17 cellular contexts compared by ENCODE assay signal in the genomic region with DNA sequence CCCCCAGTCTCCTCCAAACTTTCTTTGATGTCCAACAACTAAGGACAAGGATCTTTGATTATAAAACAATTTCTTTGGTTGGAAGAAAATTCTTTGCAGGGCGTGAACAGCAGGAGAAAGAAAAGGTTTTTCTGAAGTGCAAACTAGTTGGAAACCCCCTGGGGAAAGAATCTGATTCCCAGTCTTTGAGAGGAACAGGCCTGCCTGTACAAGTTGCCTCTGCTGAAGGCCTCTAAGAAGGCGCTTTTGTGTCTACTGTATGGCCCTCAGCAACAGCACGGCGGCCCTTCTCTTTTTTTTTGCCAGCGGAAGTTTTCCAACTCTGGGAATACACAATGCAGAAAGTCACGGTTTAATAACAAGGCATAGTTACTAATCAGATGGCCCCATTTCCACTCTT. TPM values are rescaled to one million over a fixed set of nuclear protein-coding genes. Genes with fewer than 3 reads are reported as not detected.
DNase-seq lines count a peak whose midpoint lies in the region; ATAC-seq, FAIRE-seq and TF ChIP-seq lines count a peak whose summit lies in the region.
"Had no signal": no experiment of that assay in that cellular context is flagged by ENCODE, and none has a peak within 500 bp of the region (broad histone marks: within the 10 kb centered on the region; RNA-seq: fewer than 3 reads in every experiment).

No MANE protein-coding gene starts in this region.

- H3K27ac ChIP-seq in RWPE1 = peak overlapping the region; percentile 46; the same call in 1 of the 2 replicates
- peak overlapping the region; percentile 27 to 54 for H3K27ac ChIP-seq in esophagus (ENCODE audit: low read depth in 2 of 2, low read length in 1 of 2)
- peak overlapping the region; percentile 85 for H3K27ac ChIP-seq in trophoblast cell (ENCODE audit: low read depth, low read length)
- H3K27ac ChIP-seq: ascending aorta, gastrocnemius medialis had no signal

- ATAC-seq in GM18511 (IDR thresholded peaks at IDR 0.05; ENCODE audit: unreplicated experiment) = no peak
- ATAC-seq in GM18519 (IDR thresholded peaks at IDR 0.05; ENCODE audit: low FRiP score, unreplicated experiment) = no peak
- no peak for ATAC-seq in stimulated activated naive CD8-positive, alpha-beta T cell treated with anti-CD3 and anti-CD28 coated beads, Interleukin-15, Interleukin-2, amounts not matched to agents 100 U/mL and 50 U/mL, for 24 hours
- ATAC-seq: gastrocnemius medialis; stimulated activated effector memory CD8-positive, alpha-beta T cell treated with anti-CD3 and anti-CD28 coated beads, Interleukin-12 subunit alpha, Interleukin-12 subunit beta, amount 100 ng/mL, for 72 hours had no signal

- H2BK120ac ChIP-seq in trophoblast cell (ENCODE audit: insufficient read depth, low read length, poor library complexity) = no peak overlapping the region

- no peak for FAIRE-seq in RCC 7860 (lab: Jason Lieb, UNC)
- FAIRE-seq: D721Med had no signal

- H4K91ac ChIP-seq in trophoblast cell (ENCODE audit: low read depth, low read length) = no peak overlapping the region

- H4K8ac ChIP-seq in trophoblast cell (ENCODE audit: low read depth, low read length) = no peak overlapping the region

- H3K36me3 ChIP-seq in HAP-1 (replicated peaks) = no peaks in the 10 kb centered on the region; the same call in 1 of the 2 replicates
- H3K36me3 ChIP-seq in esophagus (ENCODE audit: control insufficient read depth in 2 of 2, insufficient read depth in 2 of 2, low read length in 1 of 2) = no peaks in the 10 kb centered on the region
- no peaks in the 10 kb centered on the region for H3K36me3 ChIP-seq in trophoblast cell (ENCODE audit: control insufficient read depth in 1 of 2, insufficient read depth in 2 of 2, low read length in 2 of 2)
- H3K36me3 ChIP-seq: ascending aorta, gastrocnemius medialis had no signal

- DNase-seq in HAP-1 (ENCODE audit: low spot score in 2 of 2) (peak; percentile 70 to 82), RWPE1 (ENCODE audit: low spot score) (peak; percentile 58), trophoblast cell (no peak), RCC 7860 (ENCODE audit: low spot score) (no peak)
- no peak for DNase-seq in stimulated activated naive CD8-positive, alpha-beta T cell treated with anti-CD3 and anti-CD28 coated beads, Interleukin-15, Interleukin-2, amounts not matched to agents 100 U/mL and 50 U/mL, for 24 hours
- DNase-seq: activated gamma-delta T cell treated with Interleukin-2 at 50 U/mL for 16 hours; effector CD8-positive, alpha-beta T cell; gastrocnemius medialis; mesenchymal stem cell; NCI-H510A; occipital lobe had no signal

- no peak overlapping the region for H2AK5ac ChIP-seq in trophoblast cell (ENCODE audit: low read length)

- no peak overlapping the region for H3K4me2 ChIP-seq in trophoblast cell (ENCODE audit: low read length)

- H3K14ac ChIP-seq in trophoblast cell (ENCODE audit: low read length) = no peak overlapping the region

- no peak overlapping the region for H3K23ac ChIP-seq in trophoblast cell (ENCODE audit: low read length)

- H3K79me1 ChIP-seq in trophoblast cell (ENCODE audit: low read length) = peaks cover 5% of the 10 kb centered on the region

- no peak overlapping the region for H3K4ac ChIP-seq in trophoblast cell (ENCODE audit: low read depth, low read length)

- no peak overlapping the region for H2BK12ac ChIP-seq in trophoblast cell (ENCODE audit: low read length)

- H2BK5ac ChIP-seq in trophoblast cell (ENCODE audit: low read depth, low read length, poor library complexity) = peak overlapping the region; percentile 21

- H3K4me1 ChIP-seq in HAP-1 (peaks cover 15% of the 10 kb centered on the region), esophagus (ENCODE audit: control insufficient read depth in 2 of 2, insufficient read depth in 2 of 2, low read length in 1 of 2) (no peaks in the 10 kb centered on the region), trophoblast cell (ENCODE audit: control insufficient read depth in 1 of 2, insufficient read depth in 2 of 2, low read length in 2 of 2) (peaks cover 3 to 8% of the 10 kb centered on the region in 2 experiments)
- H3K4me1 ChIP-seq: ascending aorta, gastrocnemius medialis had no signal

- POLR2A ChIA-PET in RWPE1 (lab: Yijun Ruan, JAX; ENCODE audit: low non-redundant PET) = no interaction called here

- CTCF ChIA-PET in RWPE1 (lab: Yijun Ruan, JAX) = no interaction called here

- H3K27me3 ChIP-seq in HAP-1 (ENCODE audit: low read depth) = peaks cover 13% of the 10 kb centered on the region
- no peaks in the 10 kb centered on the region for H3K27me3 ChIP-seq in esophagus (ENCODE audit: control insufficient read depth in 1 of 2, insufficient read depth in 2 of 2, low read length in 2 of 2)
- H3K27me3 ChIP-seq in trophoblast cell (ENCODE audit: insufficient read depth, low read length) = no peaks in the 10 kb centered on the region
- H3K27me3 ChIP-seq: ascending aorta, gastrocnemius medialis had no signal

- H3K79me2 ChIP-seq in trophoblast cell (ENCODE audit: control insufficient read depth, insufficient read depth, low read length, poor library complexity) = no peaks in the 10 kb centered on the region

- in situ Hi-C loops in HAP-1 (cut with MboI; ENCODE audit: low sequenced_read_pairs) = no loop called here

- no peak overlapping the region for H4K12ac ChIP-seq in trophoblast cell (ENCODE audit: low read depth, low read length)

- H3K9ac ChIP-seq in trophoblast cell (ENCODE audit: low read length) = no peak overlapping the region

- H3K4me3 ChIP-seq in HAP-1 = no peak overlapping the region
- no peak overlapping the region for H3K4me3 ChIP-seq in esophagus (ENCODE audit: low read depth in 1 of 2, low read length in 2 of 2)
- H3K4me3 ChIP-seq in trophoblast cell (ENCODE audit: low read depth, low read length) = no peak overlapping the region
- H3K4me3 ChIP-seq: ascending aorta, gastrocnemius medialis had no signal

- H2AFZ ChIP-seq in trophoblast cell (ENCODE audit: insufficient read depth, low read length, poor library complexity) = no peak overlapping the region

- no peaks in the 10 kb centered on the region for H3K9me3 ChIP-seq in HAP-1
- H3K9me3 ChIP-seq in esophagus (ENCODE audit: control insufficient read depth in 2 of 2, insufficient read depth in 1 of 2, low read depth in 1 of 2, low read length in 1 of 2) = no peaks in the 10 kb centered on the region
- H3K9me3 ChIP-seq in trophoblast cell (ENCODE audit: insufficient read depth, low read depth, low read length) = no peaks in the 10 kb centered on the region
- H3K9me3 ChIP-seq: ascending aorta, gastrocnemius medialis had no signal

- no peak overlapping the region for H3K18ac ChIP-seq in trophoblast cell (ENCODE audit: low read length)

- 38 to 51% methylated on average over 6 of the region's 6 CpGs for WGBS in esophagus, 2 donors
- WGBS in trophoblast cell (ENCODE audit: extremely low coverage, insufficient coverage, insufficient read length) = no CpG with 5 or more reads among the region's 6 CpGs

- TF ChIP-seq CTCF in RWPE1 (conservative IDR thresholded peaks at IDR 0.05; ENCODE audit: low read depth) = no peak

RNA-seq across cellular contexts. Expression of a gene that starts 14.0 kb away (rescaled TPM):
- polyA plus RNA-seq in esophagus = 1 to 10 TPM; 5.7 to 7.5 TPM
- 3.6 and 3.8 TPM in 2 replicates for polyA plus RNA-seq in trophoblast cell (2013)

RNA-seq across cellular contexts. Expression of a gene that starts 51.3 kb away (rescaled TPM):
- polyA plus RNA-seq in esophagus = 10 to 100 TPM; 39.9 to 80.8 TPM
- polyA plus RNA-seq in trophoblast cell (2013) = 63.5 and 64.6 TPM in 2 replicates

Comparison
In these comparisons a context has a peak if more than half of its experiments do, and no peak if none do; other contexts are left out.
1. DNase-seq: peak in HAP-1 (2 of 2) and RWPE1 (single experiment); none in trophoblast cell (0 of 2), RCC 7860 (single experiment) and stimulated activated naive CD8-positive, alpha-beta T cell treated with anti-CD3 and anti-CD28 coated beads, Interleukin-15, Interleukin-2, amounts not matched to agents 100 U/mL and 50 U/mL, for 24 hours (single experiment).
2. Peak in every context shown above with its lines, with median percentiles within 50 percentile points of each other: H3K27ac ChIP-seq.